8 cellular contexts compared by ENCODE assay signal in genomic region chr2:190023860-190024259, GRCh38. TPM values are rescaled to one million over a fixed set of nuclear protein-coding genes. Genes with fewer than 3 reads are reported as not detected.
DNase-seq lines count a peak whose midpoint lies in the region; ATAC-seq and TF ChIP-seq lines count a peak whose summit lies in the region.

No MANE protein-coding gene starts in this region.

- TF ChIP-seq CTCF in AG10803 (conservative IDR thresholded peaks at IDR 0.05; ENCODE audit: low read length), result peak; percentile 62
- TF ChIP-seq CTCF in GM12875 (IDR thresholded peaks at IDR 0.05; ENCODE audit: borderline replicate concordance, insufficient read depth, low read depth, low read length), result peak; percentile 27; the same call in 1 of the 2 replicates
- peak; percentile 67 for TF ChIP-seq CTCF in fibroblast of pulmonary artery (IDR thresholded peaks at IDR 0.05; ENCODE audit: low read length, missing control alignments)
- peak; percentile 23 to 65 (median 36) for TF ChIP-seq CTCF in gastrocnemius medialis (IDR thresholded peaks at IDR 0.05 in 4 of 5, conservative IDR thresholded peaks at IDR 0.05 in 1 of 5)
- TF ChIP-seq CTCF in upper lobe of left lung (IDR thresholded peaks at IDR 0.05), result peak in 2 of 6 experiments; percentile 13 to 23

- peak; percentile 33 for DNase-seq in AG10803 (ENCODE audit: low read depth)
- peak; percentile 84 for DNase-seq in Karpas-422
- peak; percentile 8 to 52 for DNase-seq in SHP77 (lab: John Stamatoyannopoulos, UW)
- peak; percentile 62 for DNase-seq in fibroblast of pulmonary artery (ENCODE audit: low read depth)
- no peak for DNase-seq in gastrocnemius medialis
- DNase-seq in occipital lobe (lab: John Stamatoyannopoulos, UW), result no peak
- no peak for DNase-seq in upper lobe of left lung

- WGBS in upper lobe of left lung, 2 donors, result 38 to 39% methylated on average over 5 of the region's 5 CpGs

- no peak for TF ChIP-seq EP300 in upper lobe of left lung (IDR thresholded peaks at IDR 0.05)

- H3K4me2 ChIP-seq in Karpas-422 (ENCODE audit: low read depth, low read length, poor library complexity, severe bottlenecking), result no peak overlapping the region

- H3K27me3 ChIP-seq in Karpas-422 (ENCODE audit: low read length), result no peaks in the 10 kb centered on the region
- H3K27me3 ChIP-seq in gastrocnemius medialis, result no peaks in the 10 kb centered on the region
- H3K27me3 ChIP-seq in upper lobe of left lung, result no peaks in the 10 kb centered on the region

- H4K20me1 ChIP-seq in Karpas-422 (ENCODE audit: insufficient read depth, low read depth, low read length), result no peaks in the 10 kb centered on the region

- H3K9me3 ChIP-seq in Karpas-422 (ENCODE audit: low read length) (no peaks in the 10 kb centered on the region), gastrocnemius medialis (no peaks in the 10 kb centered on the region), upper lobe of left lung (no peaks in the 10 kb centered on the region)

- H3K4me1 ChIP-seq in Karpas-422 (ENCODE audit: low read length) (no peaks in the 10 kb centered on the region), gastrocnemius medialis (no peaks in the 10 kb centered on the region), upper lobe of left lung (no peaks in the 10 kb centered on the region)

- no peak overlapping the region for H2AFZ ChIP-seq in Karpas-422 (ENCODE audit: low read length)

- ATAC-seq in gastrocnemius medialis, result peak; percentile 47 to 74
- ATAC-seq in upper lobe of left lung (ENCODE audit: low FRiP score in 2 of 2), result no peak

- in situ Hi-C loops in gastrocnemius medialis (cut with MboI; ENCODE audit: low sequenced_read_pairs in 4 of 4), result no loop called here

- H3K79me2 ChIP-seq in Karpas-422 (ENCODE audit: low read length), result no peaks in the 10 kb centered on the region

- no peak overlapping the region for H3K4me3 ChIP-seq in AG10803 (ENCODE audit: low read length)
- H3K4me3 ChIP-seq in GM12875 (ENCODE audit: low read depth, low read length), result no peak overlapping the region
- no peak overlapping the region for H3K4me3 ChIP-seq in Karpas-422 (ENCODE audit: low read length)
- H3K4me3 ChIP-seq in fibroblast of pulmonary artery (replicated peaks; ENCODE audit: low read depth, low read length), result no peak overlapping the region
- H3K4me3 ChIP-seq in gastrocnemius medialis, result no peak overlapping the region
- H3K4me3 ChIP-seq in upper lobe of left lung, result no peak overlapping the region

- H3K9me2 ChIP-seq in Karpas-422 (replicated peaks; ENCODE audit: insufficient read depth, low read length), result no peaks in the 10 kb centered on the region

- intact Hi-C loops in gastrocnemius medialis (cut with DNase I; ENCODE audit: low total_unique reads), result loop anchor here (2.0 kb wide), 1 partner anchor 47 kb away; no protein-coding TSS in a partner anchor

- TF ChIP-seq POLR2A in gastrocnemius medialis (IDR thresholded peaks at IDR 0.05) (no peak), upper lobe of left lung (IDR thresholded peaks at IDR 0.05) (no peak)

- no peak overlapping the region for H3K9ac ChIP-seq in Karpas-422 (ENCODE audit: low read length)

- H3K27ac ChIP-seq in Karpas-422 (ENCODE audit: low read length), result no peak overlapping the region
- H3K27ac ChIP-seq in gastrocnemius medialis, result no peak overlapping the region
- no peak overlapping the region for H3K27ac ChIP-seq in upper lobe of left lung

- H3K36me3 ChIP-seq in Karpas-422 (ENCODE audit: insufficient read depth, low read length) (no peaks in the 10 kb centered on the region), gastrocnemius medialis (no peaks in the 10 kb centered on the region), upper lobe of left lung (no peaks in the 10 kb centered on the region)

RNA-seq across cellular contexts. Expression of gene MSTN, which starts 38.7 kb away (rescaled TPM):
- 0.11 and 0.22 TPM in 2 replicates for total RNA-seq in Karpas-422 (2014; rRNA removed; shearing (Covaris generic); ENCODE audit: low replicate concordance)
- 1 to 10 TPM in 3 of 4 donors, under 1 TPM in 1; 0.11 to 6.2 (median 1.2) TPM for total RNA-seq in gastrocnemius medialis
- 0.94 TPM for total RNA-seq in occipital lobe
- total RNA-seq in upper lobe of left lung, result under 1 TPM in 3 of 6 donors, not detected in 3; 0.13 to 0.39 (median 0.33) TPM

Comparison
In these comparisons a context has a peak if more than half of its experiments do, and no peak if none do; other contexts are left out.
1. DNase-seq: peak in AG10803 (single experiment), Karpas-422 (single experiment), SHP77 (2 of 2) and fibroblast of pulmonary artery (single experiment); none in gastrocnemius medialis (0 of 2), occipital lobe (single experiment) and upper lobe of left lung (0 of 2).
2. ATAC-seq: peak in gastrocnemius medialis (2 of 2); none in upper lobe of left lung (0 of 2).